13 cellular contexts compared by ENCODE assay signal in genomic region chr1:17658837-17659236, GRCh38.
"Had no signal": no experiment of that assay in that cellular context is flagged by ENCODE, and none has a peak within 500 bp of the region (broad histone marks: within the 10 kb centered on the region; RNA-seq: fewer than 3 reads in every experiment).

No MANE protein-coding gene starts in this region.

- DNase-seq: activated CD4-positive, alpha-beta T cell treated with anti-CD3 and anti-CD28 coated beads for 48 hours; activated CD8-positive, alpha-beta memory T cell treated with anti-CD3 and anti-CD28 coated beads, Interleukin-2, amount 50 U/mL, for 48 hours; activated CD8-positive, alpha-beta T cell treated with anti-CD3 and anti-CD28 coated beads, Interleukin-2, amount 10 ng/mL, durations not matched to agents 7 days and 5 days; activated naive CD4-positive, alpha-beta T cell; foreskin melanocyte; head of caudate nucleus; mesendoderm; pancreas; retina; thyroid gland; WERI-Rb-1 had no signal

- H3K27ac Mint-ChIP-seq: activated CD8-positive, alpha-beta T cell treated with anti-CD3 and anti-CD28 coated beads, Interleukin-2, amount 10 ng/mL, durations not matched to agents 7 days and 5 days; neural progenitor cell; T-helper 2 cell treated with Interferon-gamma antibody and Interleukin-4, amounts not matched to agents 5 μg/mL and 100 μg/mL, for 36 hours had no signal

- ATAC-seq: activated CD8-positive, alpha-beta T cell treated with anti-CD3 and anti-CD28 coated beads, Interleukin-2, amount 10 ng/mL, durations not matched to agents 7 days and 5 days; pancreas had no signal

- H3K4me3 Mint-ChIP-seq: activated CD8-positive, alpha-beta T cell treated with anti-CD3 and anti-CD28 coated beads, Interleukin-2, amount 10 ng/mL, durations not matched to agents 7 days and 5 days; neural progenitor cell; T-helper 2 cell treated with Interferon-gamma antibody and Interleukin-4, amounts not matched to agents 5 μg/mL and 100 μg/mL, for 36 hours had no signal

- H3K9me3 Mint-ChIP-seq: neural progenitor cell; T-helper 2 cell treated with Interferon-gamma antibody and Interleukin-4, amounts not matched to agents 5 μg/mL and 100 μg/mL, for 36 hours had no signal
